ENCODE assay signal across 8 cellular contexts in the genomic region with DNA sequence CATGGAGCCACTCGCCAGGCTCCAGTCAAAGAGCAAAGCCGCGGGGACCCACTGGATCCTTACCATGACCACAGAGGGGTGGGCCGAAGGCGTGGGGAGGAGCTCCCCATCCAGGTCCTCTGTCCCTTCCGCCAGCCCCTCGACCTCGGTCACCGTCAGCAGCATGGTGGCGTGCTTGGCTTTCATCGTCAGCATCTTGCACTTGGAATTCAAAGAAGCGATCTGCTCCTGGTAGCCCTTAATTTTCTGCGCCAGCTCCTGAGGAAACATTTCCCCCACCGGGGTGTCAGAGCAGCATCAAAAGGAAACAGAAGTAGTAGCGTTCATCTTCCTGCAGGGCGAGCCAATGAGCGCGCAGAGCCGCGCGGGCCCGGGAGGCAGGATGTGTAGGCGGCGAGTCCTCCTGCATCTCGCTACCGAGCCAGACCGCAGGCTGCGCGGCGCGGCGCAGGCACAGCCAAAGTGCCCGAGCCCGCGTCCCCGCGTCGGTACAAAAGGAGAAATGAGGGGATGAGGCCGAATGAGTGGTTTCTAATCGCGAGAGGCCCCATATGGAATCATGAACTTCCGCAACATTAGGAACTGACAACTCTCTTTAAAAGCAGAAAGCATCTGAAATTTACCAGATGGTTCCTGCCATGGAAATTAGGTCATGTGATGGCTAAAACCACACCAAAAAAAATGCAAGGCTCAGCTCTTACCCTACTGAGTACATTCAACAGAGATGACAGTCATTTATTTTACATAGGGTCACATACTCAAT.
DNase-seq lines count a peak whose midpoint lies in the region; ATAC-seq and TF ChIP-seq lines count a peak whose summit lies in the region.

No MANE protein-coding gene starts in this region.

- H3K27me3 ChIP-seq in DOHH2 (ENCODE audit: control insufficient read depth, low read length) (no peaks in the 10 kb centered on the region), SJCRH30 (no peaks in the 10 kb centered on the region)

- CTCF ChIA-PET in activated naive CD4-positive, alpha-beta T cell treated with anti-CD3 and anti-CD28 coated beads for 36 hours (lab: Charles Lee) = interaction anchor here (0.7 to 5.6 kb wide), 11 partner anchors 9 to 607 kb away, joined by 3 to 57 read pairs (median 3); no protein-coding TSS in a partner anchor

- no peaks in the 10 kb centered on the region for H3K36me3 Mint-ChIP-seq in activated naive CD4-positive, alpha-beta T cell treated with anti-CD3 and anti-CD28 coated beads for 36 hours (ENCODE audit: low read depth)

- H3K9me2 ChIP-seq in DOHH2 (replicated peaks; ENCODE audit: control insufficient read depth, low read length) = no peaks in the 10 kb centered on the region

- intact Hi-C loops in activated naive CD4-positive, alpha-beta T cell treated with anti-CD3 and anti-CD28 coated beads for 36 hours (cut with micrococcal nuclease) = loop anchor here (1.0 to 10.0 kb wide), 11 partner anchors 7 to 1943 kb away; a partner anchor contains a TSS

- H3K4me1 Mint-ChIP-seq in activated naive CD4-positive, alpha-beta T cell treated with anti-CD3 and anti-CD28 coated beads for 36 hours (ENCODE audit: low read depth) = peaks cover 30% of the 10 kb centered on the region

- H3F3A ChIP-seq in DOHH2 (ENCODE audit: control insufficient read depth, insufficient read depth) = peaks cover 38% of the 10 kb centered on the region

- H3K4me1 ChIP-seq in DOHH2 (ENCODE audit: control insufficient read depth, low read length) (peaks cover 52% of the 10 kb centered on the region), SJCRH30 (peaks cover 3% of the 10 kb centered on the region; the same call in 1 of the 2 replicates)

- DNase-seq in KG1 (lab: John Stamatoyannopoulos, UW) (peak; percentile 85), SJCRH30 (peak; percentile 89 to 91), globus pallidus (ENCODE audit: low spot score) (peak; percentile 91), non-pigmented ciliary epithelial cell (ENCODE audit: low read depth) (peak; percentile 68), superior temporal gyrus (ENCODE audit: extremely low spot score) (peak; percentile 91)
- peak; percentile 93 for DNase-seq in activated naive CD4-positive, alpha-beta T cell treated with anti-CD3 and anti-CD28 coated beads for 36 hours

- H3K4me2 ChIP-seq in DOHH2 (ENCODE audit: low read length) = peak overlapping the region; percentile 99

- peaks cover 20% of the 10 kb centered on the region for H3K36me3 ChIP-seq in DOHH2 (ENCODE audit: control insufficient read depth, low read length)
- no peaks in the 10 kb centered on the region for H3K36me3 ChIP-seq in SJCRH30

- peak overlapping the region; percentile 96 for H3K27ac Mint-ChIP-seq in activated naive CD4-positive, alpha-beta T cell treated with anti-CD3 and anti-CD28 coated beads for 36 hours

- no peaks in the 10 kb centered on the region for H3K27me3 Mint-ChIP-seq in activated naive CD4-positive, alpha-beta T cell treated with anti-CD3 and anti-CD28 coated beads for 36 hours (ENCODE audit: low read depth)

- H3K79me2 ChIP-seq in DOHH2 (ENCODE audit: control insufficient read depth, low read length) = peaks cover 38% of the 10 kb centered on the region

- peak; percentile 62 for TF ChIP-seq CTCF in DOHH2 (IDR thresholded peaks at IDR 0.05; ENCODE audit: low read depth, low read length, poor library complexity, severe bottlenecking)

- H3K9me3 ChIP-seq in DOHH2 (ENCODE audit: control insufficient read depth, insufficient read depth, low read length) (no peaks in the 10 kb centered on the region), SJCRH30 (replicated peaks) (no peaks in the 10 kb centered on the region)

- H4K20me1 ChIP-seq in DOHH2 (ENCODE audit: control insufficient read depth, insufficient read depth, low read depth, low read length) = no peaks in the 10 kb centered on the region

- ATAC-seq in GM21737 (IDR thresholded peaks at IDR 0.05; ENCODE audit: unreplicated experiment) = peak; percentile 93

- H3K27ac ChIP-seq in DOHH2 (ENCODE audit: low read depth, low read length) (peak overlapping the region; percentile 100), SJCRH30 (peak overlapping the region; percentile 69)

- peak overlapping the region; percentile 100 for H3K4me3 Mint-ChIP-seq in activated naive CD4-positive, alpha-beta T cell treated with anti-CD3 and anti-CD28 coated beads for 36 hours

- H3K4me3 ChIP-seq in DOHH2 (ENCODE audit: low read length) (peak overlapping the region; percentile 93), SJCRH30 (peak overlapping the region; percentile 62)

- H3K9me3 Mint-ChIP-seq in activated naive CD4-positive, alpha-beta T cell treated with anti-CD3 and anti-CD28 coated beads for 36 hours = no peaks in the 10 kb centered on the region

Comparison
In these comparisons a context has a peak if more than half of its experiments do, and no peak if none do; other contexts are left out.
1. Peak in every context shown above with its lines: DNase-seq, ATAC-seq, H3K4me3 ChIP-seq and H3K27ac ChIP-seq.